In genomic region chr13:86725105-86725504, GRCh38 we compare ENCODE assay signal across 17 cellular contexts.
DNase-seq lines count a peak whose midpoint lies in the region; ATAC-seq and TF ChIP-seq lines count a peak whose summit lies in the region.
"Had no signal": no experiment of that assay in that cellular context is flagged by ENCODE, and none has a peak within 500 bp of the region (broad histone marks: within the 10 kb centered on the region; RNA-seq: fewer than 3 reads in every experiment).

No MANE protein-coding gene starts in this region.

- H3K9me3 ChIP-seq in WERI-Rb-1 (ENCODE audit: severe bottlenecking), result no peaks in the 10 kb centered on the region
- H3K9me3 ChIP-seq: gastrocnemius medialis, HAP-1 had no signal

- H3K4me1 Mint-ChIP-seq in nephron, result no peaks in the 10 kb centered on the region
- H3K4me1 Mint-ChIP-seq in CD14-positive monocyte, result no peaks in the 10 kb centered on the region

- H3K27me3 Mint-ChIP-seq in nephron (ENCODE audit: low read depth) (no peaks in the 10 kb centered on the region), CD14-positive monocyte (ENCODE audit: low read depth in 3 of 3) (no peaks in the 10 kb centered on the region)

- no peak for TF ChIP-seq POLR2A in NB4 (IDR thresholded peaks at IDR 0.05; ENCODE audit: extremely low read depth, insufficient read length)

- H3K27ac Mint-ChIP-seq in nephron, result no peak overlapping the region
- H3K27ac Mint-ChIP-seq in CD14-positive monocyte, result no peak overlapping the region
- H3K27ac Mint-ChIP-seq: activated CD8-positive, alpha-beta T cell treated with anti-CD3 and anti-CD28 coated beads, Interleukin-2, amount 10 ng/mL, durations not matched to agents 7 days and 5 days; activated T-helper 2 cell treated with anti-CD3 and anti-CD28 coated beads, Interferon-gamma antibody, Interleukin-2, Interleukin-4, amounts not matched to agents 10 μg/mL and 5 μg/mL and 100 μg/mL, durations not matched to agents 14 hours and 24 hours and 36 hours had no signal

- no peaks in the 10 kb centered on the region for H3K27me3 ChIP-seq in WERI-Rb-1 (ENCODE audit: insufficient read depth, low read depth, severe bottlenecking)
- H3K27me3 ChIP-seq: gastrocnemius medialis, right atrium auricular region had no signal

- DNase-seq in GM13977 (ENCODE audit: low spot score), result no peak
- peak; percentile 8 for DNase-seq in NB4 (ENCODE audit: low read depth)
- peak; percentile 36 for DNase-seq in WERI-Rb-1
- DNase-seq in CD14-positive monocyte (ENCODE audit: low spot score), result no peak
- DNase-seq: activated CD8-positive, alpha-beta T cell treated with anti-CD3 and anti-CD28 coated beads, Interleukin-2, amount 10 ng/mL, durations not matched to agents 7 days and 5 days; amygdala; gastrocnemius medialis; MV-4-11; NCI-H226; substantia nigra had no signal

- no peak overlapping the region for H3K27ac ChIP-seq in WERI-Rb-1
- H3K27ac ChIP-seq: gastrocnemius medialis, right atrium auricular region, SK-N-MC had no signal

- intact Hi-C loops in CD14-positive monocyte (cut with micrococcal nuclease), result no loop called here

- no peak overlapping the region for H3K4me3 Mint-ChIP-seq in nephron
- H3K4me3 Mint-ChIP-seq in CD14-positive monocyte, result no peak overlapping the region
- H3K4me3 Mint-ChIP-seq: activated CD8-positive, alpha-beta T cell treated with anti-CD3 and anti-CD28 coated beads, Interleukin-2, amount 10 ng/mL, durations not matched to agents 7 days and 5 days had no signal

- H3K4me3 ChIP-seq in NB4 (ENCODE audit: low read depth, low read length) (no peak overlapping the region), WERI-Rb-1 (ENCODE audit: low read depth, low read length) (no peak overlapping the region)
- H3K4me3 ChIP-seq: gastrocnemius medialis, HAP-1, right atrium auricular region, SK-N-MC had no signal

- no peak for ATAC-seq in HG03520 (IDR thresholded peaks at IDR 0.05; ENCODE audit: unreplicated experiment)
- ATAC-seq in GM21390 (IDR thresholded peaks at IDR 0.05; ENCODE audit: unreplicated experiment), result no peak
- ATAC-seq: activated CD8-positive, alpha-beta T cell treated with anti-CD3 and anti-CD28 coated beads, Interleukin-2, amount 10 ng/mL, durations not matched to agents 7 days and 5 days; gastrocnemius medialis had no signal

- TF ChIP-seq CTCF in GM13977 (IDR thresholded peaks at IDR 0.05; ENCODE audit: extremely low read depth, insufficient read depth, missing control alignments), result peak; percentile 7
- TF ChIP-seq CTCF in NB4 (IDR thresholded peaks at IDR 0.05; ENCODE audit: low read depth, low read length), result no peak
- peak; percentile 73 for TF ChIP-seq CTCF in WERI-Rb-1 (IDR thresholded peaks at IDR 0.05; ENCODE audit: low read depth, low read length)
- TF ChIP-seq CTCF in nephron (IDR thresholded peaks at IDR 0.05; ENCODE audit: unreplicated experiment in 3 of 3), result peak; percentile 21 to 30 (median 28)
- no peak for TF ChIP-seq CTCF in CD14-positive monocyte (IDR thresholded peaks at IDR 0.05)

- in situ Hi-C loops in GM13977 (cut with MboI; ENCODE audit: low pct_unique_long_range_greater_than_20kb, low sequenced_read_pairs, unreplicated experiment), result no loop called here

- H3K9me3 Mint-ChIP-seq in nephron, result no peaks in the 10 kb centered on the region
- H3K9me3 Mint-ChIP-seq in CD14-positive monocyte, result peaks cover 0 to 6% (median 2%) of the 10 kb centered on the region in 7 donors

- H3K36me3 Mint-ChIP-seq in nephron (ENCODE audit: low read depth) (no peaks in the 10 kb centered on the region), CD14-positive monocyte (no peaks in the 10 kb centered on the region)

- H3K36me3 ChIP-seq in WERI-Rb-1, result no peaks in the 10 kb centered on the region
- H3K36me3 ChIP-seq: gastrocnemius medialis, HAP-1, right atrium auricular region had no signal

Comparison
In these comparisons a context has a peak if more than half of its experiments do, and no peak if none do; other contexts are left out.
1. DNase-seq: peak in NB4 (single experiment) and WERI-Rb-1 (single experiment); none in GM13977 (single experiment) and CD14-positive monocyte (single experiment).
2. CTCF ChIP-seq: peak in GM13977 (single experiment), WERI-Rb-1 (single experiment) and nephron (3 of 3); none in NB4 (single experiment) and CD14-positive monocyte (single experiment).